25 cellular contexts compared by ENCODE assay signal in the genomic region with DNA sequence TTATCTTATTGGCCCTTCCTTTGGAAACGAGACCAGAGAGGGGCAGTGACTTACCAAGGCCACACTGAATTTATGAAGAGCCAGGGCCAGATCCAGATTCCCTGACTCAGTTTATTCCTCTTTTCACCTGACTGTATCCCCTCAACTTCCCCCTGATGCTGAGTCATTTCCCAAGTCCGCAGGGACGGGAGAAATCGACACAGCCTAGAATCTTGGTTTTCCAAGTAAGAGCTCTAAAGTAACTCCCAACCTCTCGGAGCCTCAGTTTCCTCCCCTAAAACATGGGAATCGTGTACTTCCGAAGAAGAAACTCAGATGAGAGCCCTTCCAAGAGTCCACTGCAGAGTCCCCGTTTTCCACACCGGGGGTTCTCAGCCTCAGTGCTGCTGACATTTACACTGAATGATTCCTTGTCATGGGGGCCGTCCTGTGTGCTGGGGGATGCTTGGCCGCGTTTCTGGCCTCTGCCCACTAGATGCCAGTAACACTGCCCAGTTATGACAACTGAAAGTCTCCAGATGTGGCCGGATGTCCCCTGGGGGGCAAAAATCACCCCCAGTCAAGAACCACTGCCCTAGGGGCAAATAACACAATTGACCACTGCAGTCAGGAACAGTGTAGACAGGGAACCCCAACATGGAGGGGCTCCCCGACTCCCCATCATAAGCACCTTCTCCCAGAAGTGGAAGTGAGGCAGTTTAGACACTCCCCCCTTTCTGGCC. TPM values are rescaled to one million over a fixed set of nuclear protein-coding genes. Genes with fewer than 3 reads are reported as not detected.
DNase-seq lines count a peak whose midpoint lies in the region; ATAC-seq and TF ChIP-seq lines count a peak whose summit lies in the region.
"Had no signal": no experiment of that assay in that cellular context is flagged by ENCODE, and none has a peak within 500 bp of the region (broad histone marks: within the 10 kb centered on the region; RNA-seq: fewer than 3 reads in every experiment).

No MANE protein-coding gene starts in this region.

- H3K4me3 Mint-ChIP-seq in stimulated activated naive CD8-positive, alpha-beta T cell treated with anti-CD3 and anti-CD28 coated beads, Interleukin-15, amount 100 ng/mL, for 72 hours, result no peak overlapping the region
- no peak overlapping the region for H3K4me3 Mint-ChIP-seq in WTC11
- H3K4me3 Mint-ChIP-seq: activated naive CD4-positive, alpha-beta T cell treated with anti-CD3 and anti-CD28 coated beads for 36 hours; CD8-positive, alpha-beta memory T cell; mesothelial cell of epicardium; neural crest cell; stimulated activated memory B cell treated with anti-CD40 and anti-IgM and Interleukin-4, amounts not matched to agents 10 μg/mL and 1 μg/mL and 100 μg/mL, for 72 hours had no signal

- POLR2A ChIA-PET in WTC11 (lab: Charles Lee), result interaction anchor here (1.1 to 1.6 kb wide), 2 partner anchors 12 to 21 kb away, joined by 3 to 5 read pairs; a partner anchor contains a TSS

- H3K9me3 ChIP-seq in liver (ENCODE audit: control insufficient read depth in 4 of 4, low read length in 3 of 4) (no peaks in the 10 kb centered on the region), upper lobe of left lung (no peaks in the 10 kb centered on the region)
- H3K9me3 ChIP-seq: ascending aorta had no signal

- no peak for TF ChIP-seq RAD21 in liver (IDR thresholded peaks at IDR 0.05)

- H3K4me1 Mint-ChIP-seq in stimulated activated naive CD8-positive, alpha-beta T cell treated with anti-CD3 and anti-CD28 coated beads, Interleukin-15, amount 100 ng/mL, for 72 hours, result no peaks in the 10 kb centered on the region
- peaks cover 32% of the 10 kb centered on the region for H3K4me1 Mint-ChIP-seq in WTC11
- H3K4me1 Mint-ChIP-seq: CD8-positive, alpha-beta memory T cell; stimulated activated memory B cell treated with anti-CD40 and anti-IgM and Interleukin-4, amounts not matched to agents 10 μg/mL and 1 μg/mL and 100 μg/mL, for 72 hours had no signal

- H3K27me3 ChIP-seq in liver (ENCODE audit: control insufficient read depth in 4 of 4, insufficient read depth in 4 of 4, low read length in 3 of 4) (no peaks in the 10 kb centered on the region), upper lobe of left lung (no peaks in the 10 kb centered on the region)
- H3K27me3 ChIP-seq: ascending aorta had no signal

- ATAC-seq in stimulated activated naive CD8-positive, alpha-beta T cell treated with anti-CD3 and anti-CD28 coated beads, Interleukin-15, Interleukin-2, amounts not matched to agents 100 U/mL and 50 U/mL, for 24 hours, result peak; percentile 19
- ATAC-seq in stimulated activated naive CD8-positive, alpha-beta T cell treated with anti-CD3 and anti-CD28 coated beads, Interleukin-15, amount 100 ng/mL, for 72 hours, result no peak
- ATAC-seq in WTC11, result peak; percentile 43
- no peak for ATAC-seq in upper lobe of left lung (ENCODE audit: low FRiP score in 2 of 2)
- no peak for ATAC-seq in GM19324 (IDR thresholded peaks at IDR 0.05; ENCODE audit: low FRiP score, unreplicated experiment)
- ATAC-seq in GM21367 (IDR thresholded peaks at IDR 0.05; ENCODE audit: unreplicated experiment), result no peak
- ATAC-seq: stimulated activated memory B cell treated with anti-CD40 and anti-IgM and Interleukin-4, amounts not matched to agents 10 μg/mL and 1 μg/mL and 100 μg/mL, for 72 hours had no signal

- H3K27ac ChIP-seq in liver (ENCODE audit: low read depth in 1 of 2, low read length in 2 of 2), result peak overlapping the region; percentile 91 to 92
- H3K27ac ChIP-seq in upper lobe of left lung, result peak overlapping the region in 3 of 4 donors; percentile 22 to 81 (median 64)
- H3K27ac ChIP-seq: ascending aorta had no signal

- peak in 1 of 4 donors; percentile 5 for TF ChIP-seq POLR2A in upper lobe of left lung (IDR thresholded peaks at IDR 0.05)

- H3K4me1 ChIP-seq in liver (ENCODE audit: control insufficient read depth in 4 of 4, insufficient read depth in 4 of 4, low read length in 3 of 4), result peaks cover 7 to 94% (median 83%) of the 10 kb centered on the region in 4 donors
- H3K4me1 ChIP-seq in upper lobe of left lung, result peaks cover 0 to 31% (median 19%) of the 10 kb centered on the region in 4 donors
- H3K4me1 ChIP-seq: ascending aorta had no signal

- TF ChIP-seq EP300 in upper lobe of left lung (IDR thresholded peaks at IDR 0.05), result no peak

- H3K9me3 Mint-ChIP-seq in stimulated activated naive CD8-positive, alpha-beta T cell treated with anti-CD3 and anti-CD28 coated beads, Interleukin-15, amount 100 ng/mL, for 72 hours, result no peaks in the 10 kb centered on the region
- H3K9me3 Mint-ChIP-seq in WTC11, result no peaks in the 10 kb centered on the region
- H3K9me3 Mint-ChIP-seq: activated naive CD4-positive, alpha-beta T cell treated with anti-CD3 and anti-CD28 coated beads for 36 hours; CD8-positive, alpha-beta memory T cell; mesothelial cell of epicardium; neural crest cell; stimulated activated memory B cell treated with anti-CD40 and anti-IgM and Interleukin-4, amounts not matched to agents 10 μg/mL and 1 μg/mL and 100 μg/mL, for 72 hours had no signal

- TF ChIP-seq CTCF in WTC11 (IDR thresholded peaks at IDR 0.05) (no peak), liver (IDR thresholded peaks at IDR 0.05; ENCODE audit: low read depth, low read length, missing input control) (no peak), upper lobe of left lung (IDR thresholded peaks at IDR 0.05) (no peak)

- WGBS in liver, result 66% methylated on average over 14 of the region's 14 CpGs
- WGBS in upper lobe of left lung, 2 donors, result 75 to 78% methylated on average over 13 to 14 of the region's 14 CpGs

- CTCF ChIA-PET in WTC11 (lab: Charles Lee), result interaction anchor here (0.8 to 4.9 kb wide), 10 partner anchors 10 to 175 kb away, joined by 3 to 38 read pairs (median 3); a partner anchor contains a TSS

- no peak overlapping the region for H3K27ac Mint-ChIP-seq in stimulated activated naive CD8-positive, alpha-beta T cell treated with anti-CD3 and anti-CD28 coated beads, Interleukin-15, amount 100 ng/mL, for 72 hours
- H3K27ac Mint-ChIP-seq in WTC11, result 0 out of 2 replicates have a peak overlapping the region, but pooled peaks have one; percentile 74
- H3K27ac Mint-ChIP-seq: activated naive CD4-positive, alpha-beta T cell treated with anti-CD3 and anti-CD28 coated beads for 36 hours; mesothelial cell of epicardium; stimulated activated memory B cell treated with anti-CD40 and anti-IgM and Interleukin-4, amounts not matched to agents 10 μg/mL and 1 μg/mL and 100 μg/mL, for 72 hours had no signal

- H3K36me3 Mint-ChIP-seq in WTC11, result peaks cover 16% of the 10 kb centered on the region; the same call in 1 of the 2 replicates
- H3K36me3 Mint-ChIP-seq: stimulated activated memory B cell treated with anti-CD40 and anti-IgM and Interleukin-4, amounts not matched to agents 10 μg/mL and 1 μg/mL and 100 μg/mL, for 72 hours had no signal

- H3K9ac ChIP-seq in liver (ENCODE audit: low read depth in 1 of 2, low read length in 2 of 2), result no peak overlapping the region

- H3K27me3 Mint-ChIP-seq in stimulated activated naive CD8-positive, alpha-beta T cell treated with anti-CD3 and anti-CD28 coated beads, Interleukin-15, amount 100 ng/mL, for 72 hours, result peaks cover 12% of the 10 kb centered on the region
- peaks cover 3% of the 10 kb centered on the region for H3K27me3 Mint-ChIP-seq in WTC11 (ENCODE audit: low read depth)

- no peak for DNase-seq in stimulated activated naive CD8-positive, alpha-beta T cell treated with anti-CD3 and anti-CD28 coated beads, Interleukin-15, Interleukin-2, amounts not matched to agents 100 U/mL and 50 U/mL, for 24 hours
- DNase-seq in stimulated activated naive CD8-positive, alpha-beta T cell treated with anti-CD3 and anti-CD28 coated beads, Interleukin-15, amount 100 ng/mL, for 72 hours, result no peak
- DNase-seq in WTC11 (ENCODE audit: low spot score) (no peak), upper lobe of left lung (no peak)
- no peak for DNase-seq in activated CD8-positive, alpha-beta memory T cell treated with anti-CD3 and anti-CD28 coated beads for 24 hours
- DNase-seq: activated CD4-positive, alpha-beta T cell treated with anti-CD3 and anti-CD28 coated beads, Interleukin-2, amount 50 U/mL, for 4 hours; activated naive CD4-positive, alpha-beta T cell treated with anti-CD3 and anti-CD28 coated beads for 36 hours; CD8-positive, alpha-beta memory T cell; HCEC 1CT; hypothalamus; Karpas-422; kidney glomerular epithelial cell; NCI-H1105 treated with DMSO at 0.1 percent for 48 hours; NCI-H2171; NCI-H748 treated with DMSO at 0.1 percent for 48 hours; retina; stimulated activated CD4-positive, alpha-beta T cell treated with anti-CD3 and anti-CD28 coated beads, Interleukin-15, amount 100 ng/mL, for 24 hours; trophoblast cell had no signal

- no peak overlapping the region for H3K4me3 ChIP-seq in liver (ENCODE audit: low read depth in 1 of 3, low read length in 3 of 3)
- H3K4me3 ChIP-seq in upper lobe of left lung, result no peak overlapping the region
- H3K4me3 ChIP-seq: ascending aorta had no signal

- H3K36me3 ChIP-seq in liver (ENCODE audit: control insufficient read depth in 4 of 4, insufficient read depth in 3 of 4, low read depth in 1 of 4, low read length in 3 of 4) (peaks cover 5 to 23% (median 14%) of the 10 kb centered on the region in 4 donors), upper lobe of left lung (peaks cover 3 to 50% (median 25%) of the 10 kb centered on the region in 4 donors)

TF ChIP-seq in WTC11, 78 proteins besides CTCF, POLR2A, EP300 and RAD21 (continues in another document):
- TF ChIP-seq TCF7 (CRISPR knock-in tag; IDR thresholded peaks at IDR 0.05; ENCODE audit: low read depth), result no peak
- TF ChIP-seq ZNF121 (CRISPR knock-in tag; IDR thresholded peaks at IDR 0.05), result no peak
- no peak for TF ChIP-seq EMX1 (CRISPR knock-in tag; IDR thresholded peaks at IDR 0.05)

RNA-seq across cellular contexts. Expression of a gene that starts 11.2 kb away (rescaled TPM):
- total RNA-seq in WTC11 (2021) (86.6 to 101 TPM (median 98.7 TPM) in 3 replicates), liver (100 to 1,000 TPM; 124 to 149 TPM), upper lobe of left lung (100 to 1,000 TPM in 5 of 6 donors, 10 to 100 TPM in 1; 80.8 to 183 (median 135) TPM)
- polyA plus RNA-seq in liver, result 100 to 1,000 TPM; 249 to 277 TPM

RNA-seq across cellular contexts. Expression of a gene that starts 11.5 kb away (rescaled TPM):
- 24.4 to 33.3 TPM (median 32.8 TPM) in 3 replicates for total RNA-seq in WTC11 (2021)
- 100 to 1,000 TPM; 186 to 212 TPM for total RNA-seq in liver
- polyA plus RNA-seq in liver, result 100 to 1,000 TPM; 373 to 404 TPM
- 10 to 100 TPM; 43.0 to 78.1 (median 70.2) TPM for total RNA-seq in upper lobe of left lung

RNA-seq across cellular contexts. Expression of a gene that starts 20.8 kb away (rescaled TPM):
- total RNA-seq in WTC11 (2021) (29.4 to 36.3 TPM (median 31.5 TPM) in 3 replicates), liver (1 to 10 TPM; 3.4 to 4.1 TPM), upper lobe of left lung (10 to 100 TPM in 5 of 6 donors, 1 to 10 TPM in 1; 9.0 to 30.4 (median 23.2) TPM)
- 1 to 10 TPM; 2.0 to 5.2 TPM for polyA plus RNA-seq in liver

Comparison
In these comparisons a context has a peak if more than half of its experiments do, and no peak if none do; other contexts are left out.
1. ATAC-seq: peak in stimulated activated naive CD8-positive, alpha-beta T cell treated with anti-CD3 and anti-CD28 coated beads, Interleukin-15, Interleukin-2, amounts not matched to agents 100 U/mL and 50 U/mL, for 24 hours (single experiment) and WTC11 (single experiment); none in stimulated activated naive CD8-positive, alpha-beta T cell treated with anti-CD3 and anti-CD28 coated beads, Interleukin-15, amount 100 ng/mL, for 72 hours (single experiment), upper lobe of left lung (0 of 2), GM19324 (single experiment) and GM21367 (single experiment).